Comparison of ENCODE assay signal across 14 cellular contexts in genomic region chr2:222751821-222752719, GRCh38.
DNase-seq lines count a peak whose midpoint lies in the region; ATAC-seq and TF ChIP-seq lines count a peak whose summit lies in the region.
"Had no signal": no experiment of that assay in that cellular context is flagged by ENCODE, and none has a peak within 500 bp of the region (broad histone marks: within the 10 kb centered on the region; RNA-seq: fewer than 3 reads in every experiment).

No MANE protein-coding gene starts in this region.

- H3K4me3 Mint-ChIP-seq in type B pancreatic cell, result no peak overlapping the region

- H3K27me3 ChIP-seq in right atrium auricular region (no peaks in the 10 kb centered on the region), right cardiac atrium (ENCODE audit: control insufficient read depth, insufficient read depth) (no peaks in the 10 kb centered on the region), WERI-Rb-1 (ENCODE audit: insufficient read depth, low read depth, severe bottlenecking) (peaks cover 43% of the 10 kb centered on the region)
- H3K27me3 ChIP-seq: BLaER1 treated with 17β-estradiol and CSF1 and Interleukin-3, amounts not matched to agents 10 nM and 100 nM had no signal

- ATAC-seq in right cardiac atrium (no peak), GM18873 (IDR thresholded peaks at IDR 0.05; ENCODE audit: low FRiP score, unreplicated experiment) (no peak), HG02938 (IDR thresholded peaks at IDR 0.05; ENCODE audit: unreplicated experiment) (no peak), HG02840 (IDR thresholded peaks at IDR 0.05; ENCODE audit: low FRiP score, unreplicated experiment) (no peak)

- no peaks in the 10 kb centered on the region for H3K36me3 ChIP-seq in right atrium auricular region
- H3K36me3 ChIP-seq in WERI-Rb-1, result no peaks in the 10 kb centered on the region
- H3K36me3 ChIP-seq: BLaER1 treated with 17β-estradiol and CSF1 and Interleukin-3, amounts not matched to agents 10 nM and 100 nM; HAP-1 had no signal

- no peaks in the 10 kb centered on the region for H3K36me3 Mint-ChIP-seq in type B pancreatic cell

- 80% methylated on average over 13 of the region's 13 CpGs for WGBS in right cardiac atrium

- no peaks in the 10 kb centered on the region for H3K9me3 Mint-ChIP-seq in type B pancreatic cell

- H3K27me3 Mint-ChIP-seq in type B pancreatic cell, result peaks cover 4% of the 10 kb centered on the region

- H3K27ac Mint-ChIP-seq in type B pancreatic cell, result peak overlapping the region; percentile 39

- H3K4me1 ChIP-seq in right atrium auricular region (peaks cover 0 to 12% of the 10 kb centered on the region in 2 donors), right cardiac atrium (ENCODE audit: control insufficient read depth, insufficient read depth, low read length) (peaks cover 3% of the 10 kb centered on the region)

- H3K27ac ChIP-seq in right atrium auricular region (no peak overlapping the region), right cardiac atrium (ENCODE audit: low read length) (no peak overlapping the region), WERI-Rb-1 (no peak overlapping the region)
- H3K27ac ChIP-seq: BLaER1 treated with 17β-estradiol and CSF1 and Interleukin-3, amounts not matched to agents 10 nM and 100 nM had no signal

- H3K4me3 ChIP-seq in right atrium auricular region (no peak overlapping the region), right cardiac atrium (ENCODE audit: low read length) (no peak overlapping the region), WERI-Rb-1 (ENCODE audit: low read depth, low read length) (no peak overlapping the region)
- H3K4me3 ChIP-seq: BLaER1 treated with 17β-estradiol and CSF1 and Interleukin-3, amounts not matched to agents 10 nM and 100 nM; HAP-1 had no signal

- H3K4me1 Mint-ChIP-seq in type B pancreatic cell (ENCODE audit: unreplicated experiment), result peaks cover 28% of the 10 kb centered on the region

- DNase-seq in right atrium auricular region (ENCODE audit: low spot score) (peak; percentile 13), right cardiac atrium (no peak), WERI-Rb-1 (peak; percentile 10), myocyte (ENCODE audit: low read depth) (peak; percentile 83), type B pancreatic cell (ENCODE audit: extremely low spot score, unreplicated experiment) (no peak)
- DNase-seq: effector CD8-positive, alpha-beta T cell; foreskin fibroblast; NCI-H1092 treated with DMSO at 0.1 percent for 48 hours; NK-92 treated with Interleukin-12 subunit alpha and Interleukin-12 subunit beta, amount 100 ng/mL, for 24 hours had no signal

- no peaks in the 10 kb centered on the region for H3K9me3 ChIP-seq in right atrium auricular region
- H3K9me3 ChIP-seq in right cardiac atrium (ENCODE audit: control insufficient read depth, low read length), result no peaks in the 10 kb centered on the region
- H3K9me3 ChIP-seq in WERI-Rb-1 (ENCODE audit: severe bottlenecking), result no peaks in the 10 kb centered on the region
- H3K9me3 ChIP-seq: BLaER1 treated with 17β-estradiol and CSF1 and Interleukin-3, amounts not matched to agents 10 nM and 100 nM; HAP-1 had no signal

- intact Hi-C loops in right cardiac atrium (cut with DNase I), result no loop called here

- TF ChIP-seq CTCF in right atrium auricular region (IDR thresholded peaks at IDR 0.05) (no peak), WERI-Rb-1 (IDR thresholded peaks at IDR 0.05; ENCODE audit: low read depth, low read length) (no peak), type B pancreatic cell (conservative IDR thresholded peaks at IDR 0.05) (no peak)

Comparison
In these comparisons a context has a peak if more than half of its experiments do, and no peak if none do; other contexts are left out.
1. DNase-seq: peak in right atrium auricular region (single experiment), WERI-Rb-1 (single experiment) and myocyte (single experiment); none in right cardiac atrium (0 of 3) and type B pancreatic cell (single experiment).